2 cellular contexts compared by ENCODE assay signal in genomic region chr6:33271098-33271607, GRCh38.
A peak's percentile ranks its signal among the peaks of the same experiment; 100 is the strongest.
TF ChIP-seq lines count a peak whose summit lies in the region.

No MANE protein-coding gene starts in this region.

TF ChIP-seq in HCT116, 20 proteins besides CTCF, POLR2A, EP300 and RAD21 (continued from another document):
- TF ChIP-seq CBX3 (IDR thresholded peaks at IDR 0.05; ENCODE audit: low read depth) (no peak), CEBPB (IDR thresholded peaks at IDR 0.05; ENCODE audit: low read depth) (no peak), JUND (IDR thresholded peaks at IDR 0.05) (no peak), ELF1 (IDR thresholded peaks at IDR 0.05; ENCODE audit: borderline replicate concordance, low read depth) (no peak), YY1 (IDR thresholded peaks at IDR 0.05; ENCODE audit: extremely low read depth, insufficient replicate concordance, low read depth, low read length) (no peak), EZH2 (IDR thresholded peaks at IDR 0.05) (no peak), TCF7L2 (IDR thresholded peaks at IDR 0.05; ENCODE audit: borderline replicate concordance, extremely low read depth, insufficient read depth, insufficient read length) (no peak), EZH2phosphoT487 (IDR thresholded peaks at IDR 0.05; ENCODE audit: borderline replicate concordance) (no peak), ATF3 (IDR thresholded peaks at IDR 0.05) (no peak), SIN3A (IDR thresholded peaks at IDR 0.05; ENCODE audit: low read depth) (no peak), POLR2AphosphoS5 (IDR thresholded peaks at IDR 0.05; ENCODE audit: low read depth, low read length) (no peak; the same call in 1 of the 2 replicates), EGR1 (IDR thresholded peaks at IDR 0.05; ENCODE audit: low read depth) (no peak)

TF ChIP-seq in SK-N-SH treated with all-trans-retinoic acid at 6 μM for 48 hours, 23 proteins besides CTCF, POLR2A, EP300 and RAD21 (continued from another document):
- peak; percentile 54; the same call in 1 of the 2 replicates for TF ChIP-seq TSHZ2 (CRISPR knock-in tag; IDR thresholded peaks at IDR 0.05)
- TF ChIP-seq ISL1 (CRISPR knock-in tag; IDR thresholded peaks at IDR 0.05) = no peak
- no peak for TF ChIP-seq TCF4 (CRISPR knock-in tag; IDR thresholded peaks at IDR 0.05; ENCODE audit: borderline replicate concordance)
- TF ChIP-seq ZFP30 (CRISPR knock-in tag; IDR thresholded peaks at IDR 0.05) = no peak
- TF ChIP-seq CREB5 (CRISPR knock-in tag; IDR thresholded peaks at IDR 0.05; ENCODE audit: low read depth) = no peak
- no peak for TF ChIP-seq ZNF8 (CRISPR knock-in tag; IDR thresholded peaks at IDR 0.05)
